8 cellular contexts compared by ENCODE assay signal in genomic region chr1:100400332-100400933, GRCh38. TPM values are rescaled to one million over a fixed set of nuclear protein-coding genes. Genes with fewer than 3 reads are reported as not detected.
A peak's percentile ranks its signal among the peaks of the same experiment; 100 is the strongest.
DNase-seq lines count a peak whose midpoint lies in the region; ATAC-seq and TF ChIP-seq lines count a peak whose summit lies in the region.

No MANE protein-coding gene starts in this region.

- peaks cover 53% of the 10 kb centered on the region for H3K79me2 ChIP-seq in Karpas-422 (ENCODE audit: low read length)

- ATAC-seq in GM19455 (IDR thresholded peaks at IDR 0.05; ENCODE audit: unreplicated experiment) = peak; percentile 73
- ATAC-seq in heart right ventricle = peak in 7 of 8 donors; percentile 61 to 91 (median 79)
- no peak for ATAC-seq in GM18907 (IDR thresholded peaks at IDR 0.05; ENCODE audit: unreplicated experiment)

- no peak overlapping the region for H3K4me3 ChIP-seq in Karpas-422 (ENCODE audit: low read length)
- peak overlapping the region in 1 of 10 donors; percentile 1 for H3K4me3 ChIP-seq in heart right ventricle

- H3K9me2 ChIP-seq in Karpas-422 (replicated peaks; ENCODE audit: insufficient read depth, low read length) = no peaks in the 10 kb centered on the region

- WGBS in heart right ventricle, 2 donors = 52 to 55% methylated on average over 2 of the region's 2 CpGs

- DNase-seq in Karpas-422 (peak; percentile 55), heart right ventricle (peak; percentile 32 to 52), superior temporal gyrus (ENCODE audit: extremely low spot score) (no peak), NCI-H774 (lab: John Stamatoyannopoulos, UW) (no peak)
- DNase-seq in activated CD4-positive, alpha-beta T cell treated with anti-CD3 and anti-CD28 coated beads, Interleukin-2, amount 50 U/mL, for 48 hours = peak; percentile 35 to 47
- peak; percentile 35 to 49 for DNase-seq in stimulated activated CD4-positive, alpha-beta T cell treated with anti-CD3 and anti-CD28 coated beads, Interleukin-2, amount 100 ng/mL, for 24 hours

- H3K9me3 ChIP-seq in Karpas-422 (ENCODE audit: low read length) = no peaks in the 10 kb centered on the region
- no peaks in the 10 kb centered on the region for H3K9me3 ChIP-seq in heart right ventricle

- peak overlapping the region; percentile 75 for H2AFZ ChIP-seq in Karpas-422 (ENCODE audit: low read length)

- no peaks in the 10 kb centered on the region for H4K20me1 ChIP-seq in Karpas-422 (ENCODE audit: insufficient read depth, low read depth, low read length)

- H3K4me2 ChIP-seq in Karpas-422 (ENCODE audit: low read depth, low read length, poor library complexity, severe bottlenecking) = peak overlapping the region; percentile 29

- H3K4me1 ChIP-seq in Karpas-422 (ENCODE audit: low read length) = peaks cover 19% of the 10 kb centered on the region
- H3K4me1 ChIP-seq in heart right ventricle = peaks cover 0 to 73% (median 15%) of the 10 kb centered on the region in 9 donors

- no peaks in the 10 kb centered on the region for H3K36me3 ChIP-seq in Karpas-422 (ENCODE audit: insufficient read depth, low read length)
- peaks cover 0 to 4% (median 0%) of the 10 kb centered on the region in 9 donors for H3K36me3 ChIP-seq in heart right ventricle

- TF ChIP-seq CTCF in heart right ventricle (IDR thresholded peaks at IDR 0.05) = no peak

- peak overlapping the region; percentile 17; the same call in 1 of the 2 replicates for H3K9ac ChIP-seq in Karpas-422 (ENCODE audit: low read length)

- H3K27me3 ChIP-seq in Karpas-422 (ENCODE audit: low read length) (no peaks in the 10 kb centered on the region), heart right ventricle (no peaks in the 10 kb centered on the region)

- H3K27ac ChIP-seq in Karpas-422 (ENCODE audit: low read length) = no peak overlapping the region
- peak overlapping the region in 9 of 10 donors; percentile 26 to 73 (median 57) for H3K27ac ChIP-seq in heart right ventricle

- intact Hi-C loops in heart right ventricle (cut with DNase I) = no loop called here

RNA-seq across cellular contexts. Expression of gene CDC14A, which starts 48.1 kb away (rescaled TPM):
- 24.7 and 25.7 TPM in 2 replicates for total RNA-seq in Karpas-422 (2014; rRNA removed; shearing (Covaris generic); ENCODE audit: low replicate concordance)
- total RNA-seq in heart right ventricle = 1 to 10 TPM; 2.0 to 4.0 (median 3.3) TPM
- 1 to 10 TPM; 1.4 to 3.0 TPM for polyA plus RNA-seq in heart right ventricle

Comparison
In these comparisons a context has a peak if more than half of its experiments do, and no peak if none do; other contexts are left out.
1. DNase-seq: peak in Karpas-422 (single experiment), activated CD4-positive, alpha-beta T cell treated with anti-CD3 and anti-CD28 coated beads, Interleukin-2, amount 50 U/mL, for 48 hours (2 of 2), heart right ventricle (2 of 2) and stimulated activated CD4-positive, alpha-beta T cell treated with anti-CD3 and anti-CD28 coated beads, Interleukin-2, amount 100 ng/mL, for 24 hours (2 of 2); none in superior temporal gyrus (single experiment) and NCI-H774 (single experiment).